In genomic region chr3:43105597-43106292, GRCh38 we compare ENCODE assay signal across 8 cellular contexts. TPM values are rescaled to one million over a fixed set of nuclear protein-coding genes. Genes with fewer than 3 reads are reported as not detected.
A peak's percentile ranks its signal among the peaks of the same experiment; 100 is the strongest.
DNase-seq lines count a peak whose midpoint lies in the region; ATAC-seq and TF ChIP-seq lines count a peak whose summit lies in the region.

Gene POMGNT2, minus strand, starts transcription at chr3:43106079. Its CDS starts 24,648 bp downstream, at chr3:43081431.

- H3K9ac ChIP-seq in neural cell (ENCODE audit: low read length), result peak within 1 kb of the TSS; percentile 84

- H3K27me3 ChIP-seq in neural cell (ENCODE audit: insufficient read depth, low read depth, low read length), result no peaks in the 10 kb centered on the region

- ATAC-seq in GM21825 (IDR thresholded peaks at IDR 0.05; ENCODE audit: unreplicated experiment), result peak; percentile 98
- peak; percentile 94 for ATAC-seq in stimulated activated naive CD8-positive, alpha-beta T cell treated with anti-CD3 and anti-CD28 coated beads, Interleukin-15, Interleukin-2, amounts not matched to agents 100 U/mL and 50 U/mL, for 24 hours

- no peaks in the 10 kb centered on the region for H3K36me3 ChIP-seq in neural cell (ENCODE audit: insufficient read depth, low read length)

- TF ChIP-seq CTCF in foreskin fibroblast (IDR thresholded peaks at IDR 0.05; ENCODE audit: low read depth, low read length) (no peak), neural cell (IDR thresholded peaks at IDR 0.05; ENCODE audit: poor library complexity, severe bottlenecking) (peak; percentile 52)

- H3K9me3 ChIP-seq in neural cell (ENCODE audit: low read length), result no peaks in the 10 kb centered on the region

- H4K20me1 ChIP-seq in neural cell (ENCODE audit: insufficient read depth), result no peaks in the 10 kb centered on the region

- peak within 1 kb of the TSS; percentile 69 to 74 for H3K4me3 ChIP-seq in foreskin fibroblast (ENCODE audit: low read depth in 1 of 2, low read length in 2 of 2)
- H3K4me3 ChIP-seq in neural cell (ENCODE audit: low read length), result peak within 1 kb of the TSS; percentile 90

- H3F3A ChIP-seq in neural cell (ENCODE audit: insufficient read depth, low read length, poor library complexity, severe bottlenecking), result no peaks in the 10 kb centered on the region

- peak; percentile 59 for DNase-seq in DMS 273 treated with DMSO at 0.1 percent for 48 hours (lab: John Stamatoyannopoulos, UW)
- peak; percentile 72 for DNase-seq in LHCN-M2 (ENCODE audit: low read depth)
- DNase-seq in SIG-M5 treated with dmso at 0.1 percent for 504 hours (lab: John Stamatoyannopoulos, UW; ENCODE audit: unreplicated experiment), result peak; percentile 89
- DNase-seq in activated gamma-delta T cell treated with anti-CD3 and anti-CD28 coated beads, Interleukin-2, amount 50 U/mL, for 16 hours (ENCODE audit: low read depth), result peak; percentile 78
- DNase-seq in foreskin fibroblast, result peak; percentile 82 to 95
- DNase-seq in stimulated activated naive CD8-positive, alpha-beta T cell treated with anti-CD3 and anti-CD28 coated beads, Interleukin-15, Interleukin-2, amounts not matched to agents 100 U/mL and 50 U/mL, for 24 hours, result peak; percentile 92

- TF ChIP-seq RAD21 in neural cell (conservative IDR thresholded peaks at IDR 0.05), result peak; percentile 66

- no peaks in the 10 kb centered on the region for H3K79me2 ChIP-seq in neural cell (replicated peaks; ENCODE audit: insufficient read depth, low read length)

- H3K27ac ChIP-seq in neural cell (ENCODE audit: low read length), result no peak within 1 kb of the TSS

- TF ChIP-seq EP300 in neural cell (conservative IDR thresholded peaks at IDR 0.05; ENCODE audit: poor library complexity, severe bottlenecking), result peak; percentile 48

- H3K4me2 ChIP-seq in neural cell (ENCODE audit: low read length), result peak within 1 kb of the TSS; percentile 70

- no peaks in the 10 kb centered on the region for H3K9me2 ChIP-seq in neural cell (ENCODE audit: insufficient read depth, low read length)

- peak within 1 kb of the TSS; percentile 80 for H2AFZ ChIP-seq in neural cell (ENCODE audit: low read depth, low read length)

TF ChIP-seq in neural cell, 6 proteins besides CTCF, POLR2A, EP300 and RAD21:
- TF ChIP-seq REST (IDR thresholded peaks at IDR 0.05; ENCODE audit: borderline replicate concordance), result no peak
- TF ChIP-seq SMC3 (conservative IDR thresholded peaks at IDR 0.05; ENCODE audit: poor library complexity), result peak; percentile 73
- TF ChIP-seq MXI1 (conservative IDR thresholded peaks at IDR 0.05; ENCODE audit: poor library complexity, severe bottlenecking), result peak; percentile 77
- TF ChIP-seq POLR2AphosphoS5 (IDR thresholded peaks at IDR 0.05), result peak; percentile 74
- no peak for TF ChIP-seq EZH2 (IDR thresholded peaks at IDR 0.05; ENCODE audit: borderline replicate concordance, insufficient read depth, low read length, poor library complexity, severe bottlenecking)
TF ChIP-seq in neural cell: peak in this region for 3.

RNA-seq across cellular contexts. Expression of gene POMGNT2, which starts in this region (rescaled TPM):
- 16.1 and 16.7 TPM in 2 replicates for total RNA-seq in LHCN-M2 (2014; rRNA removed)
- 10.3 TPM for polyA plus RNA-seq in LHCN-M2 (2012)
- 25.7 and 29.8 TPM in 2 replicates for polyA plus RNA-seq in neural cell
- polyA minus RNA-seq in neural cell, result 23.9 and 25.5 TPM in 2 replicates
